In genomic region chr10:5694573-5694972, GRCh38 we compare ENCODE assay signal across 19 cellular contexts. TPM values are rescaled to one million over a fixed set of nuclear protein-coding genes. Genes with fewer than 3 reads are reported as not detected.
DNase-seq lines count a peak whose midpoint lies in the region; ATAC-seq, FAIRE-seq and TF ChIP-seq lines count a peak whose summit lies in the region.
"Had no signal": no experiment of that assay in that cellular context is flagged by ENCODE, and none has a peak within 500 bp of the region (broad histone marks: within the 10 kb centered on the region; RNA-seq: fewer than 3 reads in every experiment).

No MANE protein-coding gene starts in this region.

- H2AFZ ChIP-seq in HepG2 (ENCODE audit: low read length) = no peak overlapping the region

- peaks cover 96% of the 10 kb centered on the region for H3K79me2 ChIP-seq in HepG2 (ENCODE audit: insufficient read depth, low read length)

- H3K27ac ChIP-seq in HepG2 (ENCODE audit: extremely low read length, insufficient read depth, low read length) (no peak overlapping the region), right lobe of liver (no peak overlapping the region)
- H3K27ac ChIP-seq: SJSA1 had no signal

- BruUV-seq in HepG2 (replicated peaks; lab: Mats Ljungman, UMichigan) = no TSS peak

- no peak overlapping the region for H3K9ac ChIP-seq in HepG2 (ENCODE audit: insufficient read depth, low read depth, low read length)

- no peak for TF ChIP-seq POLR2A in HepG2 (IDR thresholded peaks at IDR 0.05; ENCODE audit: insufficient read depth in 1 of 2, low read depth in 2 of 2, low read length in 2 of 2)
- TF ChIP-seq POLR2A in right lobe of liver (IDR thresholded peaks at IDR 0.05) = no peak

- 0 out of 2 replicates have a peak overlapping the region, but pooled peaks have one; percentile 1 for H3K4me2 ChIP-seq in HepG2 (ENCODE audit: low read depth, low read length)

- POLR2A ChIA-PET in HepG2 (lab: Yijun Ruan, JAX) = no interaction called here

- TF ChIP-seq EP300 in HepG2 (IDR thresholded peaks at IDR 0.05; ENCODE audit: low read depth in 2 of 2, low read length in 2 of 2) (no peak), HepG2 (CRISPR knock-in tag; IDR thresholded peaks at IDR 0.05; ENCODE audit: borderline replicate concordance) (no peak)

- no peak overlapping the region for H3K4me3 Mint-ChIP-seq in T-helper 17 cell

- H3K36me3 Mint-ChIP-seq in T-helper 17 cell (ENCODE audit: low read depth) = no peaks in the 10 kb centered on the region

- no peak for TF ChIP-seq CTCF in HepG2 (CRISPR knock-in tag; IDR thresholded peaks at IDR 0.05)
- no peak for TF ChIP-seq CTCF in right lobe of liver (IDR thresholded peaks at IDR 0.05)

- no peak for FAIRE-seq in HepG2 (lab: Jason Lieb, UNC)
- FAIRE-seq: H1 had no signal

- no peak for ATAC-seq in HepG2
- no peak for ATAC-seq in right lobe of liver
- no peak for ATAC-seq in T-helper 17 cell
- no peak for ATAC-seq in HG02610 (IDR thresholded peaks at IDR 0.05; ENCODE audit: unreplicated experiment)
- no peak for ATAC-seq in HG03196 (IDR thresholded peaks at IDR 0.05; ENCODE audit: unreplicated experiment)
- ATAC-seq: HCT116, Right ventricle myocardium inferior had no signal

- H3K27ac Mint-ChIP-seq in T-helper 17 cell = peak overlapping the region; percentile 91

- H4K20me1 ChIP-seq in HepG2 (ENCODE audit: insufficient read depth, low read length) = no peaks in the 10 kb centered on the region

- H3K36me3 ChIP-seq in HepG2 (replicated peaks in 1 of 2; ENCODE audit: control insufficient read depth in 1 of 2, insufficient read depth in 2 of 2, low read length in 2 of 2) (no peaks in the 10 kb centered on the region), right lobe of liver (no peaks in the 10 kb centered on the region)
- H3K36me3 ChIP-seq: SJSA1 had no signal

- H3K27me3 Mint-ChIP-seq in T-helper 17 cell = no peaks in the 10 kb centered on the region

- H3K9me3 ChIP-seq in HepG2 (ENCODE audit: low read length) (no peaks in the 10 kb centered on the region), right lobe of liver (no peaks in the 10 kb centered on the region), T-helper 17 cell (ENCODE audit: control insufficient read depth, low read length, poor library complexity, severe bottlenecking) (no peaks in the 10 kb centered on the region)
- H3K9me3 ChIP-seq: SJSA1 had no signal

- H3K4me1 ChIP-seq in HepG2 (ENCODE audit: insufficient read depth, low read length) = peaks cover 53% of the 10 kb centered on the region
- peaks cover 0 to 28% (median 2%) of the 10 kb centered on the region in 4 donors for H3K4me1 ChIP-seq in right lobe of liver
- H3K4me1 ChIP-seq: SJSA1 had no signal

- intact Hi-C loops in HepG2 (cut with micrococcal nuclease; ENCODE audit: unreplicated experiment) (loop anchor here (5.0 kb wide), 1 partner anchor 53 kb away; no protein-coding TSS in a partner anchor), right lobe of liver (cut with DNase I) (loop anchor here in 1 of 2 donors (10.0 kb wide), 1 partner anchor 180 kb away; no protein-coding TSS in a partner anchor)

- H3K27me3 ChIP-seq in HepG2 (ENCODE audit: control insufficient read depth in 1 of 2, insufficient read depth in 2 of 2, low read length in 2 of 2) (no peaks in the 10 kb centered on the region), right lobe of liver (no peaks in the 10 kb centered on the region)
- H3K27me3 ChIP-seq: SJSA1 had no signal

- no peak for TF ChIP-seq RAD21 in HepG2 (CRISPR knock-in tag; IDR thresholded peaks at IDR 0.05)

- CTCF ChIA-PET in HepG2 (lab: Yijun Ruan, JAX; ENCODE audit: low intra/inter-chr PET ratio, low total read pairs) = no interaction called here

- H3K4me3 ChIP-seq in HepG2 (replicated peaks in 1 of 3; ENCODE audit: insufficient read depth in 1 of 3, low read depth in 2 of 3, low read length in 3 of 3) (no peak overlapping the region), right lobe of liver (no peak overlapping the region)
- H3K4me3 ChIP-seq: SJSA1 had no signal

- WGBS in HepG2 (ENCODE audit: low lambda C conversion rate) = 86% methylated on average over 1 of the region's 1 CpG
- WGBS in right lobe of liver (ENCODE audit: insufficient coverage, low coverage, low lambda C conversion rate, missing lambda C conversion rate) = 64% methylated on average over 1 of the region's 1 CpG

- peaks cover 39% of the 10 kb centered on the region for H3K4me1 Mint-ChIP-seq in T-helper 17 cell

- DNase-seq in HepG2 (ENCODE audit: low spot score) (no peak), right lobe of liver (no peak), NCI-H526 (lab: John Stamatoyannopoulos, UW) (peak; percentile 14), T-helper 17 cell (no peak)
- no peak for DNase-seq in effector CD8-positive, alpha-beta T cell (lab: John Stamatoyannopoulos, UW)
- DNase-seq: 8988T; AML-193; DMS79; NCI-H1092 treated with DMSO at 0.1 percent for 48 hours; NCI-H1436 treated with DMSO at 0.1 percent for 48 hours; NCI-H1930; NCI-H748 treated with DMSO at 0.1 percent for 48 hours; NK-92 treated with Interleukin-12 subunit alpha and Interleukin-12 subunit beta, amount 100 ng/mL, for 24 hours had no signal

- in situ Hi-C loops in HepG2 (cut with HindIII; ENCODE audit: extremely low pct_ligation_motif_present, low pct_unique_long_range_greater_than_20kb) = no loop called here

TF ChIP-seq in HepG2, 621 proteins besides CTCF, POLR2A, EP300 and RAD21 (continues in another document):
- TF ChIP-seq, protein P1, sequence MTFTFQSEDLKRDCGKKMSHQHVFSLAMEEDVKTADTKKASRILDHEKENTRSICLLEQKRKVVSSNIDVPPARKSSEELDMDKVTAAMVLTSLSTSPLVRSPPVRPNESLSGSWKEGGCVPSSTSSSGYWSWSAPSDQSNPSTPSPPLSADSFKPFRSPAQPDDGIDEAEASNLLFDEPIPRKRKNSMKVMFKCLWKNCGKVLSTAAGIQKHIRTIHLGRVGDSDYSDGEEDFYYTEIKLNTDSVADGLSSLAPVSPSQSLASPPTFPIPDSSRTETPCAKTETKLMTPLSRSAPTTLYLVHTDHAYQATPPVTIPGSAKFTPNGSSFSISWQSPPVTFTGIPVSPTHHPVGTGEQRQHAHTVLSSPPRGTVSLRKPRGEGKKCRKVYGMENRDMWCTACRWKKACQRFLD (CRISPR knock-in tag; IDR thresholded peaks at IDR 0.05; ENCODE audit: borderline replicate concordance) = no peak

RNA-seq across cellular contexts. Expression of gene TASOR2, which starts 9.9 kb away (rescaled TPM):
- total RNA-seq in HepG2 (2016; rRNA removed; fragmentation: Illumina TruSeq; extraction: Trizol) = 55.3 and 58.9 TPM in 2 replicates
- total RNA-seq in HepG2 (2016; cell fraction: cytosol; rRNA removed; fragmentation: Illumina TruSeq; extraction: Trizol; ENCODE audit: low read depth) = 67.3 and 69.4 TPM in 2 replicates
- total RNA-seq in HepG2 (2016; cell fraction: insoluble cytoplasmic fraction; rRNA removed; fragmentation: Illumina TruSeq; extraction: Trizol) = 51.2 and 60.5 TPM in 2 replicates
- 44.6 and 47.7 TPM in 2 replicates for total RNA-seq in HepG2 (2016; cell fraction: membrane; rRNA removed; fragmentation: Illumina TruSeq; extraction: Trizol)
- total RNA-seq in HepG2 (2016; cell fraction: nucleus; rRNA removed; fragmentation: Illumina TruSeq; extraction: Trizol) = 95.9 and 108 TPM in 2 replicates
- polyA plus RNA-seq in HepG2 (2011; rRNA removed) = 22.8 and 24.2 TPM in 2 replicates
- polyA plus RNA-seq in HepG2 (2011; cell fraction: cytosol; rRNA removed) = 8.9 and 13.1 TPM in 2 replicates
- polyA plus RNA-seq in HepG2 (2011; cell fraction: nucleus; rRNA removed) = 30.2 and 31.2 TPM in 2 replicates
- polyA plus RNA-seq in HepG2 (2012) = 23.3 and 26.9 TPM in 2 replicates
- polyA plus RNA-seq in HepG2 (2016; cell fraction: cytosol; fragmentation: Illumina TruSeq; extraction: Trizol; ENCODE audit: low read depth) = 0.58 and 1.1 TPM in 2 replicates
- polyA plus RNA-seq in HepG2 (2016; cell fraction: insoluble cytoplasmic fraction; fragmentation: Illumina TruSeq; extraction: Trizol; ENCODE audit: low read depth) = 26.8 and 27.2 TPM in 2 replicates
- 2.9 and 4.0 TPM in 2 replicates for polyA plus RNA-seq in HepG2 (2016; cell fraction: membrane; fragmentation: Illumina TruSeq; extraction: Trizol; ENCODE audit: low read depth)
- 68.3 and 79.1 TPM in 2 replicates for polyA plus RNA-seq in HepG2 (2016; cell fraction: nucleus; fragmentation: Illumina TruSeq; extraction: Trizol; ENCODE audit: insufficient read depth, low read depth)
- polyA minus RNA-seq in HepG2 (2011; rRNA and poly(A)+ RNA removed; ENCODE audit: low replicate concordance) = 27.6 and 45.1 TPM in 2 replicates
- polyA minus RNA-seq in HepG2 (2011; cell fraction: cytosol; rRNA and poly(A)+ RNA removed) = 30.7 and 32.8 TPM in 2 replicates
- 132 and 137 TPM in 2 replicates for polyA minus RNA-seq in HepG2 (2011; cell fraction: nucleus; rRNA and poly(A)+ RNA removed)
- 10 to 100 TPM; 19.7 to 53.4 (median 29.6) TPM for total RNA-seq in right lobe of liver
- total RNA-seq in T-helper 17 cell = 10 to 100 TPM; 50.6 to 63.6 TPM

RNA-seq across cellular contexts. Expression of gene ASB13, which starts 28.2 kb away (rescaled TPM):
- total RNA-seq in HepG2 (2016; rRNA removed; fragmentation: Illumina TruSeq; extraction: Trizol) (15.4 and 17.5 TPM in 2 replicates), right lobe of liver (100 to 1,000 TPM in 1 of 6 experiments, 10 to 100 TPM in 5; 19.7 to 117 (median 64.7) TPM), T-helper 17 cell (10 to 100 TPM in 1 of 2 donors, 1 to 10 TPM in 1; 6.0 to 11.6 TPM)
- 3.3 and 4.7 TPM in 2 replicates for total RNA-seq in HepG2 (2016; cell fraction: cytosol; rRNA removed; fragmentation: Illumina TruSeq; extraction: Trizol; ENCODE audit: low read depth)
- 15.6 and 18.5 TPM in 2 replicates for total RNA-seq in HepG2 (2016; cell fraction: insoluble cytoplasmic fraction; rRNA removed; fragmentation: Illumina TruSeq; extraction: Trizol)
- 14.1 and 16.1 TPM in 2 replicates for total RNA-seq in HepG2 (2016; cell fraction: membrane; rRNA removed; fragmentation: Illumina TruSeq; extraction: Trizol)
- 7.1 and 7.5 TPM in 2 replicates for total RNA-seq in HepG2 (2016; cell fraction: nucleus; rRNA removed; fragmentation: Illumina TruSeq; extraction: Trizol)
- 9.3 and 12.7 TPM in 2 replicates for polyA plus RNA-seq in HepG2 (2011; rRNA removed)
- 12.4 and 12.5 TPM in 2 replicates for polyA plus RNA-seq in HepG2 (2011; cell fraction: cytosol; rRNA removed)
- polyA plus RNA-seq in HepG2 (2011; cell fraction: nucleus; rRNA removed) = 7.4 and 9.5 TPM in 2 replicates
- polyA plus RNA-seq in HepG2 (2012) = 12.8 and 15.5 TPM in 2 replicates
- polyA plus RNA-seq in HepG2 (2016; cell fraction: cytosol; fragmentation: Illumina TruSeq; extraction: Trizol; ENCODE audit: low read depth) = 4.6 and 4.7 TPM in 2 replicates
- polyA plus RNA-seq in HepG2 (2016; cell fraction: insoluble cytoplasmic fraction; fragmentation: Illumina TruSeq; extraction: Trizol; ENCODE audit: low read depth) = 12.6 and 16.4 TPM in 2 replicates
- 10.4 and 12.4 TPM in 2 replicates for polyA plus RNA-seq in HepG2 (2016; cell fraction: membrane; fragmentation: Illumina TruSeq; extraction: Trizol; ENCODE audit: low read depth)
- 12.4 and 14.5 TPM in 2 replicates for polyA plus RNA-seq in HepG2 (2016; cell fraction: nucleus; fragmentation: Illumina TruSeq; extraction: Trizol; ENCODE audit: insufficient read depth, low read depth)
- polyA minus RNA-seq in HepG2 (2011; rRNA and poly(A)+ RNA removed; ENCODE audit: low replicate concordance) = 31.7 and 36.4 TPM in 2 replicates
- polyA minus RNA-seq in HepG2 (2011; cell fraction: cytosol; rRNA and poly(A)+ RNA removed) = 10.6 and 14.5 TPM in 2 replicates
- polyA minus RNA-seq in HepG2 (2011; cell fraction: nucleus; rRNA and poly(A)+ RNA removed) = 5.5 and 7.7 TPM in 2 replicates

Comparison
In these comparisons a context has a peak if more than half of its experiments do, and no peak if none do; other contexts are left out.
1. DNase-seq: peak in NCI-H526 (2 of 2); none in HepG2 (single experiment), right lobe of liver (0 of 3), T-helper 17 cell (0 of 3) and effector CD8-positive, alpha-beta T cell (single experiment).